19 cellular contexts compared by ENCODE assay signal in genomic region chr16:57589374-57589773, GRCh38. TPM values are rescaled to one million over a fixed set of nuclear protein-coding genes. Genes with fewer than 3 reads are reported as not detected.
A peak's percentile ranks its signal among the peaks of the same experiment; 100 is the strongest.
DNase-seq lines count a peak whose midpoint lies in the region; ATAC-seq lines count a peak whose summit lies in the region.
"Had no signal": no experiment of that assay in that cellular context is flagged by ENCODE, and none has a peak within 500 bp of the region (broad histone marks: within the 10 kb centered on the region; RNA-seq: fewer than 3 reads in every experiment).

No MANE protein-coding gene starts in this region.

- H3K27ac Mint-ChIP-seq in stimulated activated effector memory CD8-positive, alpha-beta T cell treated with anti-CD3 and anti-CD28 coated beads, Interleukin-12 subunit alpha, Interleukin-12 subunit beta, amount 100 ng/mL, for 72 hours: peak overlapping the region; percentile 64
- H3K27ac Mint-ChIP-seq: GM23338 had no signal

- no peak overlapping the region for H3K4me3 Mint-ChIP-seq in stimulated activated effector memory CD8-positive, alpha-beta T cell treated with anti-CD3 and anti-CD28 coated beads, Interleukin-12 subunit alpha, Interleukin-12 subunit beta, amount 100 ng/mL, for 72 hours
- H3K4me3 Mint-ChIP-seq: GM23338 had no signal

- peaks cover 70% of the 10 kb centered on the region for H3K4me1 Mint-ChIP-seq in stimulated activated effector memory CD8-positive, alpha-beta T cell treated with anti-CD3 and anti-CD28 coated beads, Interleukin-12 subunit alpha, Interleukin-12 subunit beta, amount 100 ng/mL, for 72 hours
- H3K4me1 Mint-ChIP-seq: GM23338 had no signal

- DNase-seq in activated CD8-positive, alpha-beta memory T cell treated with anti-CD3 and anti-CD28 coated beads for 24 hours: peak; percentile 53
- DNase-seq in activated CD8-positive, alpha-beta memory T cell treated with anti-CD3 and anti-CD28 coated beads, Interleukin-2, amount 50 U/mL, for 4 hours: no peak
- peak; percentile 28 for DNase-seq in activated CD8-positive, alpha-beta memory T cell treated with anti-CD3 and anti-CD28 coated beads, Interleukin-2, amount 50 U/mL, for 48 hours
- DNase-seq in left lobe of liver (ENCODE audit: low spot score) (peak; percentile 10), G401 (ENCODE audit: low spot score) (no peak), superior temporal gyrus (ENCODE audit: extremely low spot score) (no peak), KBM-7 (no peak)
- DNase-seq in stimulated activated effector memory CD8-positive, alpha-beta T cell treated with anti-CD3 and anti-CD28 coated beads, Interleukin-12 subunit alpha, Interleukin-12 subunit beta, amount 100 ng/mL, for 72 hours (ENCODE audit: low spot score in 2 of 2): no peak
- DNase-seq: DND-41, GDM1, NCI-H1436, NCI-H2029, NCI-H774 had no signal

- peaks cover 61% of the 10 kb centered on the region for H3K36me3 Mint-ChIP-seq in stimulated activated effector memory CD8-positive, alpha-beta T cell treated with anti-CD3 and anti-CD28 coated beads, Interleukin-12 subunit alpha, Interleukin-12 subunit beta, amount 100 ng/mL, for 72 hours

- H3K9me3 Mint-ChIP-seq in stimulated activated effector memory CD8-positive, alpha-beta T cell treated with anti-CD3 and anti-CD28 coated beads, Interleukin-12 subunit alpha, Interleukin-12 subunit beta, amount 100 ng/mL, for 72 hours: no peaks in the 10 kb centered on the region

- ATAC-seq in left lobe of liver: no peak
- ATAC-seq in stimulated activated effector memory CD8-positive, alpha-beta T cell treated with anti-CD3 and anti-CD28 coated beads, Interleukin-12 subunit alpha, Interleukin-12 subunit beta, amount 100 ng/mL, for 72 hours: no peak
- ATAC-seq: A549, GM23338, HCT116, Panc1, Right ventricle myocardium inferior had no signal

- in situ Hi-C loops in G401 (cut with HindIII; ENCODE audit: low sequenced_read_pairs) (no loop called here), KBM-7 (cut with MboI; ENCODE audit: low pct_unique_long_range_greater_than_20kb, low sequenced_read_pairs) (no loop called here)

RNA-seq across cellular contexts. Expression of gene ADGRG1, which starts 39.1 kb away (rescaled TPM):
- total RNA-seq in left lobe of liver: 5.1 TPM
- total RNA-seq in G401 (2014; rRNA removed; shearing (Covaris generic)): 4.1 and 5.5 TPM in 2 replicates

RNA-seq across cellular contexts. Expression of gene ADGRG5, which starts 46.9 kb away (rescaled TPM):
- total RNA-seq in left lobe of liver: 0.10 TPM
- total RNA-seq in G401 (2014; rRNA removed; shearing (Covaris generic)): not detected in 2 replicates
- total RNA-seq: NCI-H460 had no signal

RNA-seq across cellular contexts. Expression of gene CCDC102A, which starts 53.0 kb away (rescaled TPM):
- total RNA-seq in left lobe of liver: 0.83 TPM
- 25.0 and 26.7 TPM in 2 replicates for total RNA-seq in G401 (2014; rRNA removed; shearing (Covaris generic))

Comparison
In these comparisons a context has a peak if more than half of its experiments do, and no peak if none do; other contexts are left out.
1. DNase-seq: peak in activated CD8-positive, alpha-beta memory T cell treated with anti-CD3 and anti-CD28 coated beads for 24 hours (single experiment), activated CD8-positive, alpha-beta memory T cell treated with anti-CD3 and anti-CD28 coated beads, Interleukin-2, amount 50 U/mL, for 48 hours (single experiment) and left lobe of liver (single experiment); none in activated CD8-positive, alpha-beta memory T cell treated with anti-CD3 and anti-CD28 coated beads, Interleukin-2, amount 50 U/mL, for 4 hours (single experiment), stimulated activated effector memory CD8-positive, alpha-beta T cell treated with anti-CD3 and anti-CD28 coated beads, Interleukin-12 subunit alpha, Interleukin-12 subunit beta, amount 100 ng/mL, for 72 hours (0 of 2), G401 (single experiment), superior temporal gyrus (single experiment) and KBM-7 (single experiment).
2. RNA of gene CCDC102A, which starts 53.0 kb away (total RNA-seq): 25.0 to 26.7 TPM in G401; 0.83 TPM in left lobe of liver (single experiment); every median in the first group is over 10 times any median in the second.